Comparison of ENCODE assay signal across 15 cellular contexts in genomic region chr9:104177676-104178075, GRCh38.
DNase-seq lines count a peak whose midpoint lies in the region; ATAC-seq and TF ChIP-seq lines count a peak whose summit lies in the region.
"Had no signal": no experiment of that assay in that cellular context is flagged by ENCODE, and none has a peak within 500 bp of the region (broad histone marks: within the 10 kb centered on the region; RNA-seq: fewer than 3 reads in every experiment).

No MANE protein-coding gene starts in this region.

- H3K4me1 ChIP-seq in prostate gland (replicated peaks), result no peaks in the 10 kb centered on the region
- H3K4me1 ChIP-seq: parathyroid adenoma had no signal

- DNase-seq in GM10248 (ENCODE audit: extremely low spot score) (peak; percentile 6), prostate gland (ENCODE audit: low spot score) (no peak), DMS153 (lab: John Stamatoyannopoulos, UW) (no peak), activated gamma-delta T cell treated with Interleukin-2 at 50 U/mL for 16 hours (no peak)
- DNase-seq: activated B cell treated with CpG ODN at 0.5 μM for 24 hours, Right ventricle myocardium superior, T-helper 17 cell, transverse colon had no signal

- H3K4me3 ChIP-seq in prostate gland, result no peak overlapping the region
- H3K4me3 ChIP-seq: HAP-1, transverse colon had no signal

- TF ChIP-seq POLR2A in prostate gland (IDR thresholded peaks at IDR 0.05), result no peak

- H3K36me3 ChIP-seq in prostate gland, result no peaks in the 10 kb centered on the region
- H3K36me3 ChIP-seq: HAP-1, transverse colon had no signal

- ATAC-seq in GM19035 (IDR thresholded peaks at IDR 0.05; ENCODE audit: unreplicated experiment) (peak; percentile 81), HG02571 (IDR thresholded peaks at IDR 0.05; ENCODE audit: unreplicated experiment) (peak; percentile 71), HG03097 (IDR thresholded peaks at IDR 0.05; ENCODE audit: low FRiP score, unreplicated experiment) (peak; percentile 81), HG03378 (IDR thresholded peaks at IDR 0.05; ENCODE audit: unreplicated experiment) (no peak)
- ATAC-seq: T-helper 17 cell had no signal

- H3K9me3 ChIP-seq in prostate gland, result no peaks in the 10 kb centered on the region
- H3K9me3 ChIP-seq: HAP-1, transverse colon had no signal

- CTCF ChIA-PET in GM10248 (lab: Yijun Ruan, JAX), result interaction anchor here (1.1 to 2.5 kb wide), 4 partner anchors 26 to 568 kb away, joined by 3 to 15 read pairs (median 6); no protein-coding TSS in a partner anchor

- POLR2A ChIA-PET in GM10248 (lab: Yijun Ruan, JAX), result no interaction called here

- intact Hi-C loops in prostate gland (cut with DNase I), result no loop called here

- H3K27me3 ChIP-seq in prostate gland (replicated peaks; ENCODE audit: insufficient read depth), result no peaks in the 10 kb centered on the region
- H3K27me3 ChIP-seq: transverse colon had no signal

- TF ChIP-seq CTCF in GM10248 (IDR thresholded peaks at IDR 0.05; ENCODE audit: control extremely low read depth, extremely low read depth, low read depth, missing control alignments), result no peak
- TF ChIP-seq CTCF in prostate gland (IDR thresholded peaks at IDR 0.05), result no peak

- no peak overlapping the region for H3K27ac ChIP-seq in prostate gland
- H3K27ac ChIP-seq: 22Rv1, parathyroid adenoma, transverse colon had no signal
